In genomic region chr4:159240690-159241089, GRCh38 we compare ENCODE assay signal across 14 cellular contexts.
A peak's percentile ranks its signal among the peaks of the same experiment; 100 is the strongest.
DNase-seq lines count a peak whose midpoint lies in the region; ATAC-seq and TF ChIP-seq lines count a peak whose summit lies in the region.
"Had no signal": no experiment of that assay in that cellular context is flagged by ENCODE, and none has a peak within 500 bp of the region (broad histone marks: within the 10 kb centered on the region; RNA-seq: fewer than 3 reads in every experiment).

No MANE protein-coding gene starts in this region.

- no peak overlapping the region for H3K4me3 ChIP-seq in AG10803 (ENCODE audit: low read length)
- H3K4me3 ChIP-seq in fibroblast of mammary gland (ENCODE audit: control insufficient read depth, low read depth, low read length), result no peak overlapping the region
- H3K4me3 ChIP-seq in osteoblast (ENCODE audit: insufficient read depth, low read length), result no peak overlapping the region
- H3K4me3 ChIP-seq in PC-9, result no peak overlapping the region

- TF ChIP-seq CTCF in AG10803 (conservative IDR thresholded peaks at IDR 0.05; ENCODE audit: low read length) (no peak), fibroblast of mammary gland (conservative IDR thresholded peaks at IDR 0.05; ENCODE audit: control insufficient read depth, insufficient read depth, low read depth, low read length) (no peak), osteoblast (IDR thresholded peaks at IDR 0.05; ENCODE audit: extremely low read depth, low read depth, low read length) (no peak), PC-9 (conservative IDR thresholded peaks at IDR 0.05) (no peak)

- POLR2A ChIA-PET in PC-9 (lab: Charles Lee; ENCODE audit: unreplicated experiment), result no interaction called here

- H3K27me3 ChIP-seq in osteoblast (ENCODE audit: insufficient read depth, low read length) (no peaks in the 10 kb centered on the region), PC-9 (ENCODE audit: insufficient read depth, low read depth) (no peaks in the 10 kb centered on the region)

- peak; percentile 68 for DNase-seq in AG10803 (ENCODE audit: low read depth)
- DNase-seq in NOMO-1 (lab: John Stamatoyannopoulos, UW; ENCODE audit: unreplicated experiment in 2 of 2), result peak; percentile 70 to 97
- peak; percentile 74 for DNase-seq in fibroblast of mammary gland (ENCODE audit: low read depth)
- no peak for DNase-seq in osteoblast (ENCODE audit: insufficient read length, low spot score, missing footprints)
- DNase-seq in H4 (ENCODE audit: low spot score), result no peak
- DNase-seq in PC-9, result no peak
- no peak for DNase-seq in NCI-H2081 treated with DMSO at 0.1 percent for 48 hours (lab: John Stamatoyannopoulos, UW)
- DNase-seq: activated CD8-positive, alpha-beta T cell treated with anti-CD3 and anti-CD28 coated beads for 36 hours; activated gamma-delta T cell treated with Interleukin-2 at 50 U/mL for 16 hours; caudate nucleus; erythroblast; immature natural killer cell; NCI-H2081 had no signal

- H3K27ac ChIP-seq in osteoblast (ENCODE audit: low read depth, low read length) (peak overlapping the region; percentile 37), PC-9 (no peak overlapping the region)

- H3K4me1 ChIP-seq in osteoblast (ENCODE audit: insufficient read depth, low read length) (no peaks in the 10 kb centered on the region), PC-9 (replicated peaks; ENCODE audit: insufficient read depth) (no peaks in the 10 kb centered on the region)

- H3K9me3 ChIP-seq in osteoblast (ENCODE audit: low read depth, low read length) (no peaks in the 10 kb centered on the region), PC-9 (ENCODE audit: insufficient read depth, low read depth) (no peaks in the 10 kb centered on the region)

- ATAC-seq in HG02885 (IDR thresholded peaks at IDR 0.05; ENCODE audit: poor library complexity, unreplicated experiment), result no peak
- ATAC-seq: activated CD8-positive, alpha-beta T cell treated with anti-CD3 and anti-CD28 coated beads for 36 hours had no signal

- no peaks in the 10 kb centered on the region for H3K9me2 ChIP-seq in PC-9 (ENCODE audit: insufficient read depth)

- H3K4me2 ChIP-seq in osteoblast (ENCODE audit: insufficient read depth, low read length) (peak overlapping the region; percentile 1), PC-9 (no peak overlapping the region)

- H3K36me3 ChIP-seq in osteoblast (ENCODE audit: insufficient read depth, low read length), result no peaks in the 10 kb centered on the region
- no peaks in the 10 kb centered on the region for H3K36me3 ChIP-seq in PC-9 (ENCODE audit: low read depth)

- no TSS peak for BruUV-seq in PC-9 (replicated peaks; lab: Mats Ljungman, UMichigan)

- intact Hi-C loops in PC-9 (cut with micrococcal nuclease; ENCODE audit: unreplicated experiment), result no loop called here

- CTCF ChIA-PET in PC-9 (lab: Charles Lee), result interaction anchor here (0.6 to 0.7 kb wide), 2 partner anchors 425 to 458 kb away, joined by 5 to 9 read pairs; no protein-coding TSS in a partner anchor

- H4K20me1 ChIP-seq in osteoblast (ENCODE audit: insufficient read depth, low read length), result no peaks in the 10 kb centered on the region
- H4K20me1 ChIP-seq in PC-9 (ENCODE audit: insufficient read depth), result no peaks in the 10 kb centered on the region; the same call in 1 of the 2 replicates

- H2AFZ ChIP-seq in osteoblast (ENCODE audit: low read length) (no peak overlapping the region), PC-9 (no peak overlapping the region)

- peaks cover 6% of the 10 kb centered on the region for H3K79me2 ChIP-seq in osteoblast (ENCODE audit: insufficient read depth, low read length)
- H3K79me2 ChIP-seq in PC-9 (ENCODE audit: low read depth), result no peaks in the 10 kb centered on the region

- H3F3A ChIP-seq in PC-9 (ENCODE audit: insufficient read depth, low read depth), result no peaks in the 10 kb centered on the region

Comparison
In these comparisons a context has a peak if more than half of its experiments do, and no peak if none do; other contexts are left out.
1. DNase-seq: peak in AG10803 (single experiment), NOMO-1 (2 of 2) and fibroblast of mammary gland (single experiment); none in osteoblast (single experiment), H4 (single experiment), PC-9 (0 of 2) and NCI-H2081 treated with DMSO at 0.1 percent for 48 hours (single experiment).